ENCODE assay signal across 9 cellular contexts in genomic region chr13:95226932-95227718, GRCh38.
DNase-seq lines count a peak whose midpoint lies in the region; ATAC-seq and TF ChIP-seq lines count a peak whose summit lies in the region.
"Had no signal": no experiment of that assay in that cellular context is flagged by ENCODE, and none has a peak within 500 bp of the region (broad histone marks: within the 10 kb centered on the region; RNA-seq: fewer than 3 reads in every experiment).

No MANE protein-coding gene starts in this region.

- H3K36me3 ChIP-seq in PC-9 (ENCODE audit: low read depth), result no peaks in the 10 kb centered on the region
- no peaks in the 10 kb centered on the region for H3K36me3 ChIP-seq in parathyroid adenoma (ENCODE audit: control insufficient read depth, insufficient read depth, low read length)
- H3K36me3 ChIP-seq in vagina, result no peaks in the 10 kb centered on the region
- H3K36me3 ChIP-seq: tibial nerve had no signal

- H2AFZ ChIP-seq in PC-9 (no peak overlapping the region), parathyroid adenoma (no peak overlapping the region)

- DNase-seq in PC-9 (no peak), GM19240 (ENCODE audit: insufficient read length, low spot score) (no peak), NK-92 (lab: John Stamatoyannopoulos, UW; ENCODE audit: unreplicated experiment) (no peak), nucleus accumbens (lab: John Stamatoyannopoulos, UW) (no peak), vagina (ENCODE audit: extremely low spot score in 2 of 2) (no peak)

- H3F3A ChIP-seq in PC-9 (ENCODE audit: insufficient read depth, low read depth), result peaks cover 19% of the 10 kb centered on the region

- H3K9ac ChIP-seq in parathyroid adenoma, result no peak overlapping the region

- no peaks in the 10 kb centered on the region for H3K9me3 ChIP-seq in PC-9 (ENCODE audit: insufficient read depth, low read depth)
- no peaks in the 10 kb centered on the region for H3K9me3 ChIP-seq in parathyroid adenoma (ENCODE audit: control insufficient read depth, low read length)
- no peaks in the 10 kb centered on the region for H3K9me3 ChIP-seq in vagina
- H3K9me3 ChIP-seq: tibial nerve had no signal

- H3K4me1 ChIP-seq in PC-9 (replicated peaks; ENCODE audit: insufficient read depth) (peaks cover 28% of the 10 kb centered on the region), parathyroid adenoma (peaks cover 6% of the 10 kb centered on the region), vagina (peaks cover 5% of the 10 kb centered on the region)

- TF ChIP-seq CTCF in PC-9 (conservative IDR thresholded peaks at IDR 0.05) (no peak), parathyroid adenoma (IDR thresholded peaks at IDR 0.05) (no peak), vagina (IDR thresholded peaks at IDR 0.05) (no peak)

- ATAC-seq in GM19035 (IDR thresholded peaks at IDR 0.05; ENCODE audit: unreplicated experiment), result peak; percentile 85
- ATAC-seq in HG02970 (IDR thresholded peaks at IDR 0.05; ENCODE audit: low FRiP score, unreplicated experiment), result peak; percentile 76

- H4K20me1 ChIP-seq in PC-9 (ENCODE audit: insufficient read depth), result no peaks in the 10 kb centered on the region

- H3K27me3 ChIP-seq in PC-9 (ENCODE audit: insufficient read depth, low read depth) (no peaks in the 10 kb centered on the region), parathyroid adenoma (ENCODE audit: control insufficient read depth, insufficient read depth, low read length) (no peaks in the 10 kb centered on the region), vagina (no peaks in the 10 kb centered on the region)
- H3K27me3 ChIP-seq: tibial nerve had no signal

- BruUV-seq in PC-9 (replicated peaks; lab: Mats Ljungman, UMichigan), result no TSS peak

- H3K27ac ChIP-seq in PC-9, result no peak overlapping the region
- peak overlapping the region; percentile 68 for H3K27ac ChIP-seq in parathyroid adenoma
- H3K27ac ChIP-seq in vagina, result no peak overlapping the region

- H3K9me2 ChIP-seq in PC-9 (ENCODE audit: insufficient read depth), result no peaks in the 10 kb centered on the region

- H3K4me3 ChIP-seq in PC-9, result no peak overlapping the region
- H3K4me3 ChIP-seq in parathyroid adenoma (ENCODE audit: low read depth, low read length), result no peak overlapping the region
- H3K4me3 ChIP-seq in vagina, result no peak overlapping the region
- H3K4me3 ChIP-seq: tibial nerve had no signal

- intact Hi-C loops in PC-9 (cut with micrococcal nuclease; ENCODE audit: unreplicated experiment), result no loop called here
- intact Hi-C loops in vagina (cut with DNase I), result no loop called here

- H3K79me2 ChIP-seq in PC-9 (ENCODE audit: low read depth) (no peaks in the 10 kb centered on the region), parathyroid adenoma (peaks cover 5% of the 10 kb centered on the region)

- POLR2A ChIA-PET in PC-9 (lab: Charles Lee; ENCODE audit: unreplicated experiment), result no interaction called here

- H3K4me2 ChIP-seq in PC-9 (peak overlapping the region; percentile 12), parathyroid adenoma (ENCODE audit: low read length) (peak overlapping the region; percentile 50)

- no peak for TF ChIP-seq POLR2A in vagina (IDR thresholded peaks at IDR 0.05)

- CTCF ChIA-PET in PC-9 (lab: Charles Lee), result no interaction called here
